In the genomic region with DNA sequence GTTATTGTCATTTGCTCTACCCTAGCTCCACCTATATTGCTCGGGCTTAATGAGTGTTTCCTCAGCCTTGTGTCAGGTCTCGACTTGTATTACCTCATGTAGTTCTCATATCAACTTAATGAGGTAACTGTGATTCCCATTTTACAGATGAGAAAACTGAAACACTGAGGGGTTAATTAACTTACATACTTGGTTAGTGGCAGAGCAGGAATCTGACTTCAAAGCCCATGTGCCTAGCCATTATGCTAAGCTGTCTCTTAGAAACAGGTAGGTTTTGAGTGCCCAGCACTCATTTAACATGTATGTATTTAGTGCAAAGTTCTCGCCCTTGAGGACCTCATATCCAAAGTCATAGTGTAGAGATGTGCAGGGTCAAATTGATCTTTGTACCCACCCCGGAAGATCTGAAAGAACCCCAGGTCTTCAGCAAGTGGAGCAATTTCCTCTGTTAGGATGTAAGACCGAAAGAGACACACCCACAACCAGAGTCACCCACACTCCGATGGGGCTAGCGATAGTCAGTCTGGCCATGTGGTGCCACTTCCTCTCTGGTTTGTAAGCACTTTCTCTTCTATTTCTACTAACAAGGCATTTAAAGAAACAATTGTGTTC, we compare ENCODE assay signal across 8 cellular contexts.
DNase-seq lines count a peak whose midpoint lies in the region; ATAC-seq and TF ChIP-seq lines count a peak whose summit lies in the region.

No MANE protein-coding gene starts in this region.

- no peak overlapping the region for H2AK5ac ChIP-seq in trophoblast cell (ENCODE audit: low read length)

- H2AFZ ChIP-seq in trophoblast cell (ENCODE audit: insufficient read depth, low read length, poor library complexity): no peak overlapping the region

- peak; percentile 47 for DNase-seq in GM13977 (ENCODE audit: low spot score)
- peak; percentile 93 to 96 for DNase-seq in NOMO-1 (lab: John Stamatoyannopoulos, UW; ENCODE audit: unreplicated experiment in 2 of 2)
- DNase-seq in activated T-cell treated with anti-CD3 and anti-CD28 coated beads, Interleukin-2, amount 50 U/mL, for 24 hours: peak; percentile 67
- DNase-seq in iPS-NIHi7 (ENCODE audit: extremely low spot score): no peak
- DNase-seq in trophoblast cell: no peak
- DNase-seq in cerebellar nuclear complex (lab: John Stamatoyannopoulos, UW): no peak

- ATAC-seq in HG02678 (IDR thresholded peaks at IDR 0.05; ENCODE audit: unreplicated experiment): peak; percentile 90

- H3K4ac ChIP-seq in trophoblast cell (ENCODE audit: low read depth, low read length): no peak overlapping the region

- in situ Hi-C loops in GM13977 (cut with MboI; ENCODE audit: low pct_unique_long_range_greater_than_20kb, low sequenced_read_pairs, unreplicated experiment): no loop called here

- no peak overlapping the region for H3K18ac ChIP-seq in trophoblast cell (ENCODE audit: low read length)

- no peaks in the 10 kb centered on the region for H3K79me2 ChIP-seq in trophoblast cell (ENCODE audit: control insufficient read depth, insufficient read depth, low read length, poor library complexity)

- no peak overlapping the region for H2BK5ac ChIP-seq in trophoblast cell (ENCODE audit: low read depth, low read length, poor library complexity)

- H4K12ac ChIP-seq in trophoblast cell (ENCODE audit: low read depth, low read length): no peak overlapping the region

- no peak overlapping the region for H3K4me2 ChIP-seq in trophoblast cell (ENCODE audit: low read length)

- no peak overlapping the region for H4K8ac ChIP-seq in trophoblast cell (ENCODE audit: low read depth, low read length)

- no peak overlapping the region for H2BK12ac ChIP-seq in trophoblast cell (ENCODE audit: low read length)

- H3K27me3 Mint-ChIP-seq in activated T-cell treated with anti-CD3 and anti-CD28 coated beads, Interleukin-2, amount 50 U/mL, for 24 hours: no peaks in the 10 kb centered on the region

- peaks cover 86% of the 10 kb centered on the region for H3K4me1 Mint-ChIP-seq in activated T-cell treated with anti-CD3 and anti-CD28 coated beads, Interleukin-2, amount 50 U/mL, for 24 hours (ENCODE audit: low read depth)

- H2BK120ac ChIP-seq in trophoblast cell (ENCODE audit: insufficient read depth, low read length, poor library complexity): no peak overlapping the region

- H3K4me3 Mint-ChIP-seq in activated T-cell treated with anti-CD3 and anti-CD28 coated beads, Interleukin-2, amount 50 U/mL, for 24 hours: peak overlapping the region; percentile 41

- H3K4me3 ChIP-seq in neutrophil (ENCODE audit: low read depth in 1 of 2, low read length in 1 of 2): peak overlapping the region in 1 of 2 experiments; percentile 21
- H3K4me3 ChIP-seq in trophoblast cell (ENCODE audit: low read depth, low read length): no peak overlapping the region

- H3K9me3 ChIP-seq in neutrophil (no peaks in the 10 kb centered on the region), trophoblast cell (ENCODE audit: insufficient read depth, low read depth, low read length) (no peaks in the 10 kb centered on the region)

- WGBS in trophoblast cell (ENCODE audit: extremely low coverage, insufficient coverage, insufficient read length): no CpG with 5 or more reads among the region's 7 CpGs

- H3K23ac ChIP-seq in trophoblast cell (ENCODE audit: low read length): no peak overlapping the region

- H3K36me3 ChIP-seq in neutrophil: no peaks in the 10 kb centered on the region
- no peaks in the 10 kb centered on the region for H3K36me3 ChIP-seq in trophoblast cell (ENCODE audit: control insufficient read depth in 1 of 2, insufficient read depth in 2 of 2, low read length in 2 of 2)

- H3K9ac ChIP-seq in trophoblast cell (ENCODE audit: low read length): no peak overlapping the region

- H3K27ac ChIP-seq in neutrophil (peak overlapping the region; percentile 57), trophoblast cell (ENCODE audit: low read depth, low read length) (no peak overlapping the region)

- no peak overlapping the region for H4K91ac ChIP-seq in trophoblast cell (ENCODE audit: low read depth, low read length)

- H3K27ac Mint-ChIP-seq in activated T-cell treated with anti-CD3 and anti-CD28 coated beads, Interleukin-2, amount 50 U/mL, for 24 hours: peak overlapping the region; percentile 98

- TF ChIP-seq CTCF in GM13977 (IDR thresholded peaks at IDR 0.05; ENCODE audit: extremely low read depth, insufficient read depth, missing control alignments) (no peak), neutrophil (IDR thresholded peaks at IDR 0.05) (no peak)

- H3K14ac ChIP-seq in trophoblast cell (ENCODE audit: low read length): no peak overlapping the region

- peaks cover 10% of the 10 kb centered on the region for H3K36me3 Mint-ChIP-seq in activated T-cell treated with anti-CD3 and anti-CD28 coated beads, Interleukin-2, amount 50 U/mL, for 24 hours (ENCODE audit: low read depth)

- H3K27me3 ChIP-seq in neutrophil (no peaks in the 10 kb centered on the region), trophoblast cell (ENCODE audit: insufficient read depth, low read length) (no peaks in the 10 kb centered on the region)

- peaks cover 7% of the 10 kb centered on the region for H3K9me3 Mint-ChIP-seq in activated T-cell treated with anti-CD3 and anti-CD28 coated beads, Interleukin-2, amount 50 U/mL, for 24 hours

- peaks cover 2% of the 10 kb centered on the region for H3K79me1 ChIP-seq in trophoblast cell (ENCODE audit: low read length)

- H3K4me1 ChIP-seq in neutrophil (ENCODE audit: control insufficient read depth in 1 of 2, insufficient read depth in 1 of 2, low read depth in 1 of 2, low read length in 1 of 2) (peaks cover 20 to 37% of the 10 kb centered on the region in 2 experiments), trophoblast cell (ENCODE audit: control insufficient read depth in 1 of 2, insufficient read depth in 2 of 2, low read length in 2 of 2) (peaks cover 7% of the 10 kb centered on the region in 2 experiments)

Comparison
In these comparisons a context has a peak if more than half of its experiments do, and no peak if none do; other contexts are left out.
1. DNase-seq: peak in GM13977 (single experiment), NOMO-1 (2 of 2) and activated T-cell treated with anti-CD3 and anti-CD28 coated beads, Interleukin-2, amount 50 U/mL, for 24 hours (single experiment); none in iPS-NIHi7 (single experiment), trophoblast cell (0 of 2) and cerebellar nuclear complex (0 of 2).